27 cellular contexts compared by ENCODE assay signal in genomic region chrX:95718746-95719145, GRCh38.
"Had no signal": no experiment of that assay in that cellular context is flagged by ENCODE, and none has a peak within 500 bp of the region (broad histone marks: within the 10 kb centered on the region; RNA-seq: fewer than 3 reads in every experiment).

No MANE protein-coding gene starts in this region.

- H3K36me3 ChIP-seq: esophagus muscularis mucosa, sigmoid colon, stomach, tibial artery had no signal

- H3K9me3 Mint-ChIP-seq: nephron, type B pancreatic cell had no signal

- H3K4me1 ChIP-seq: esophagus muscularis mucosa, foreskin keratinocyte, psoas muscle, sigmoid colon, stomach, testis, tibial artery had no signal

- H3K4me1 Mint-ChIP-seq: naive thymus-derived CD4-positive, alpha-beta T cell; stimulated activated effector memory CD8-positive, alpha-beta T cell treated with anti-CD3 and anti-CD28 coated beads, Interleukin-12 subunit alpha, Interleukin-12 subunit beta, amount 100 ng/mL, for 72 hours had no signal

- H3K27ac ChIP-seq: coronary artery, epithelial cell of prostate, esophagus muscularis mucosa, foreskin keratinocyte, psoas muscle, sigmoid colon, stomach, testis, tibial artery had no signal

- H3K36me3 Mint-ChIP-seq: naive thymus-derived CD4-positive, alpha-beta T cell; stimulated activated effector memory CD8-positive, alpha-beta T cell treated with anti-CD3 and anti-CD28 coated beads, Interleukin-12 subunit alpha, Interleukin-12 subunit beta, amount 100 ng/mL, for 72 hours; type B pancreatic cell had no signal

- FAIRE-seq: endometrium, kidney had no signal

- ATAC-seq: foreskin keratinocyte; left lobe of liver; naive thymus-derived CD4-positive, alpha-beta T cell; psoas muscle; right cardiac atrium; stimulated activated effector memory CD8-positive, alpha-beta T cell treated with anti-CD3 and anti-CD28 coated beads, Interleukin-12 subunit alpha, Interleukin-12 subunit beta, amount 100 ng/mL, for 72 hours had no signal

- H3K27me3 ChIP-seq: esophagus muscularis mucosa, foreskin keratinocyte, sigmoid colon, stomach, testis, tibial artery had no signal

- H3K27me3 Mint-ChIP-seq: naive thymus-derived CD4-positive, alpha-beta T cell had no signal

- H3K4me3 Mint-ChIP-seq: naive thymus-derived CD4-positive, alpha-beta T cell; nephron; stimulated activated effector memory CD8-positive, alpha-beta T cell treated with anti-CD3 and anti-CD28 coated beads, Interleukin-12 subunit alpha, Interleukin-12 subunit beta, amount 100 ng/mL, for 72 hours; type B pancreatic cell had no signal

- H3K27ac Mint-ChIP-seq: naive thymus-derived CD4-positive, alpha-beta T cell; nephron; stimulated activated effector memory CD8-positive, alpha-beta T cell treated with anti-CD3 and anti-CD28 coated beads, Interleukin-12 subunit alpha, Interleukin-12 subunit beta, amount 100 ng/mL, for 72 hours; type B pancreatic cell had no signal

- H3K4me3 ChIP-seq: coronary artery, esophagus muscularis mucosa, lung, psoas muscle, sigmoid colon, stomach, testis, tibial artery had no signal

- DNase-seq: dermis blood vessel endothelial cell; effector memory CD4-positive, alpha-beta T cell; foreskin keratinocyte; kidney; mesendoderm; midbrain; naive thymus-derived CD4-positive, alpha-beta T cell; nucleus accumbens; posterior cingulate gyrus; psoas muscle; right cardiac atrium; sigmoid colon; stimulated activated CD4-positive, alpha-beta T cell treated with anti-CD3 and anti-CD28 coated beads, Interleukin-2, amount 100 ng/mL, for 24 hours; stimulated activated CD4-positive, alpha-beta T cell treated with anti-CD3 and anti-CD28 coated beads, Interleukin-4, amount 100 ng/mL, for 24 hours; stimulated activated naive CD4-positive, alpha-beta T cell treated with Interleukin-2 at 50 U/mL for 16 hours; stomach; testis; tibial artery had no signal

- H3K9me3 ChIP-seq: esophagus muscularis mucosa, psoas muscle, sigmoid colon, stomach, testis, tibial artery had no signal
